22 cellular contexts compared by ENCODE assay signal in the genomic region with DNA sequence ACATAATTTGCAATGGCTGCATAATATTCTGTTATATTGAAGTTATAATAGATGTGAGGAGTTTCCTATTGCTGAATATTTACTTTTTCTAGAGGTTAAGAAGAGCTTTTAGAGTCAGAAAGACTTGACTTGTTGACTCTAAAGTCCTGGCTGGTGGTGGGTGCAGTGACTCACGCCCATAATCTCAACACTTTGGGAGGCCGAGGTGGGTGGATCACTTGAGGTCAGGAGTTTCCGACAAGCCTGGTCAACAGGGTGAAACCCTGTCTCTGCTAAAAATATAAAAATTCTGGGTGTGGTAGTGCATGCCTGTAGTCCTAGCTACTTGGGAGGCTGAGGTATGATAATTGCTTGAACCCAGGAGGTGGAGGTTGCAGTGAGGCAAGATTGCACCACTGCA. TPM values are rescaled to one million over a fixed set of nuclear protein-coding genes. Genes with fewer than 3 reads are reported as not detected.
DNase-seq lines count a peak whose midpoint lies in the region; ATAC-seq and TF ChIP-seq lines count a peak whose summit lies in the region.
"Had no signal": no experiment of that assay in that cellular context is flagged by ENCODE, and none has a peak within 500 bp of the region (broad histone marks: within the 10 kb centered on the region; RNA-seq: fewer than 3 reads in every experiment).

No MANE protein-coding gene starts in this region.

- no peaks in the 10 kb centered on the region for H3K9me2 ChIP-seq in HCT116 (ENCODE audit: insufficient read depth)

- H3K27me3 Mint-ChIP-seq in activated T-helper 17 cell treated with anti-CD3 and anti-CD28 coated beads, Interleukin-2, amount 50 U/mL, for 72 hours: no peaks in the 10 kb centered on the region
- H3K27me3 Mint-ChIP-seq: naive thymus-derived CD8-positive, alpha-beta T cell had no signal

- peaks cover 2 to 10% of the 10 kb centered on the region in 2 experiments; a peak in 3 of 4 replicates for H3K4me1 ChIP-seq in HCT116 (ENCODE audit: control insufficient read depth in 1 of 2, insufficient read depth in 2 of 2, low read length in 2 of 2)
- H3K4me1 ChIP-seq in lung (ENCODE audit: control insufficient read depth in 2 of 2, insufficient read depth in 2 of 2, low read length in 2 of 2): no peaks in the 10 kb centered on the region
- no peaks in the 10 kb centered on the region for H3K4me1 ChIP-seq in esophagus squamous epithelium
- H3K4me1 ChIP-seq: esophagus muscularis mucosa had no signal

- no peaks in the 10 kb centered on the region for H3K27me3 ChIP-seq in HCT116 (ENCODE audit: insufficient read depth, low read length)
- no peaks in the 10 kb centered on the region for H3K27me3 ChIP-seq in lung (ENCODE audit: control insufficient read depth, insufficient read depth)
- H3K27me3 ChIP-seq in esophagus squamous epithelium: no peaks in the 10 kb centered on the region
- H3K27me3 ChIP-seq: cardiac muscle cell, esophagus muscularis mucosa had no signal

- H3K4me3 Mint-ChIP-seq in activated T-helper 17 cell treated with anti-CD3 and anti-CD28 coated beads, Interleukin-2, amount 50 U/mL, for 72 hours: no peak overlapping the region
- H3K4me3 Mint-ChIP-seq: activated T-helper 1 cell treated with anti-CD3 and anti-CD28 coated beads, Interleukin-12 subunit alpha, Interleukin-12 subunit beta, Interleukin-2, Interleukin-4 antibody, amounts not matched to agents 30 ng/mL and 10 ng/mL and 1 ng/mL, durations not matched to agents 14 hours and 24 hours and 36 hours; memory B cell; naive thymus-derived CD8-positive, alpha-beta T cell; WTC11 had no signal

- POLR2A ChIA-PET in HCT116 (lab: Charles Lee): no interaction called here

- H4K20me1 ChIP-seq in HCT116 (ENCODE audit: insufficient read depth): no peaks in the 10 kb centered on the region

- RAD21 ChIA-PET in HCT116 (lab: Charles Lee; ENCODE audit: low non-redundant PET in 1 of 2, low total read pairs in 2 of 2, uncharacterized antibody in 2 of 2, unreplicated experiment in 2 of 2): no interaction called here

- H3K27ac Mint-ChIP-seq in activated T-helper 17 cell treated with anti-CD3 and anti-CD28 coated beads, Interleukin-2, amount 50 U/mL, for 72 hours: no peak overlapping the region
- H3K27ac Mint-ChIP-seq: activated T-helper 1 cell treated with anti-CD3 and anti-CD28 coated beads, Interleukin-12 subunit alpha, Interleukin-12 subunit beta, Interleukin-2, Interleukin-4 antibody, amounts not matched to agents 30 ng/mL and 10 ng/mL and 1 ng/mL, durations not matched to agents 14 hours and 24 hours and 36 hours; memory B cell; naive thymus-derived CD8-positive, alpha-beta T cell; WTC11 had no signal

- DNase-seq in EL (peak; percentile 19), HCT116 (ENCODE audit: low read depth, low spot score) (no peak), lung (ENCODE audit: low spot score) (no peak), esophagus squamous epithelium (lab: John Stamatoyannopoulos, UW) (no peak)
- no peak for DNase-seq in activated naive CD4-positive, alpha-beta T cell (lab: John Stamatoyannopoulos, UW)
- DNase-seq: AML-193; islet precursor cell; naive thymus-derived CD8-positive, alpha-beta T cell; NCI-H2081 treated with DMSO at 0.1 percent for 48 hours; NCI-H510A; Right ventricle myocardium superior; stimulated activated CD4-positive, alpha-beta T cell treated with anti-CD3 and anti-CD28 coated beads, Interleukin-4, amount 100 ng/mL, for 4 hours; T-helper 1 cell had no signal

- CTCF ChIA-PET in HCT116 (lab: Charles Lee): interaction anchor here (0.6 kb wide), 1 partner anchor 10 kb away, joined by 3 read pairs; no protein-coding TSS in a partner anchor

- peak overlapping the region; percentile 50 for H2AFZ ChIP-seq in HCT116 (ENCODE audit: low read depth, low read length, poor library complexity, severe bottlenecking)

- no peaks in the 10 kb centered on the region for H3K79me2 ChIP-seq in HCT116 (ENCODE audit: insufficient read depth, low read length)

- no peak for TF ChIP-seq RAD21 in HCT116 (IDR thresholded peaks at IDR 0.05; ENCODE audit: low read depth)

- no peaks in the 10 kb centered on the region for H3K36me3 Mint-ChIP-seq in activated T-helper 17 cell treated with anti-CD3 and anti-CD28 coated beads, Interleukin-2, amount 50 U/mL, for 72 hours (ENCODE audit: low read depth)
- H3K36me3 Mint-ChIP-seq: memory B cell; naive thymus-derived CD8-positive, alpha-beta T cell; WTC11 had no signal

- WGBS in lung, 2 donors: 67 to 73% methylated on average over 3 of the region's 3 CpGs
- 53 to 70% methylated on average over 3 of the region's 3 CpGs for WGBS in esophagus squamous epithelium, 2 donors

- BruUV-seq in HCT116 (replicated peaks; lab: Mats Ljungman, UMichigan): no TSS peak

- peak overlapping the region; percentile 42 for H3K4me2 ChIP-seq in HCT116 (ENCODE audit: low read length)
- H3K4me2 ChIP-seq: smooth muscle cell had no signal

- ATAC-seq in HCT116 (peak; percentile 81), lung (ENCODE audit: insufficient read depth, low FRiP score) (peak; percentile 60), HG02970 (IDR thresholded peaks at IDR 0.05; ENCODE audit: low FRiP score, unreplicated experiment) (no peak), HG03457 (IDR thresholded peaks at IDR 0.05; ENCODE audit: unreplicated experiment) (no peak)
- ATAC-seq in activated T-helper 17 cell treated with anti-CD3 and anti-CD28 coated beads, Interleukin-2, amount 50 U/mL, for 72 hours (replicated peaks): peak; percentile 53
- ATAC-seq: naive thymus-derived CD8-positive, alpha-beta T cell; WTC11 had no signal

- H3K36me3 ChIP-seq in HCT116 (ENCODE audit: control insufficient read depth in 1 of 2, insufficient read depth in 2 of 2, low read length in 2 of 2) (no peaks in the 10 kb centered on the region), lung (ENCODE audit: control insufficient read depth in 2 of 2, insufficient read depth in 2 of 2, low read length in 2 of 2) (no peaks in the 10 kb centered on the region), esophagus squamous epithelium (no peaks in the 10 kb centered on the region)
- H3K36me3 ChIP-seq: cardiac muscle cell, esophagus muscularis mucosa had no signal

- no peak for TF ChIP-seq CTCF in HCT116 (IDR thresholded peaks at IDR 0.05 in 2 of 3, conservative IDR thresholded peaks at IDR 0.05 in 1 of 3; ENCODE audit: borderline replicate concordance in 1 of 3, insufficient read depth in 1 of 3, low read depth in 2 of 3, low read length in 2 of 3)
- TF ChIP-seq CTCF in lung (IDR thresholded peaks at IDR 0.05; ENCODE audit: control extremely low read depth, extremely low read depth): no peak
- no peak for TF ChIP-seq CTCF in esophagus squamous epithelium (IDR thresholded peaks at IDR 0.05)

- H3K9me3 Mint-ChIP-seq in activated T-helper 17 cell treated with anti-CD3 and anti-CD28 coated beads, Interleukin-2, amount 50 U/mL, for 72 hours: no peaks in the 10 kb centered on the region
- H3K9me3 Mint-ChIP-seq: activated T-helper 1 cell treated with anti-CD3 and anti-CD28 coated beads, Interleukin-12 subunit alpha, Interleukin-12 subunit beta, Interleukin-2, Interleukin-4 antibody, amounts not matched to agents 30 ng/mL and 10 ng/mL and 1 ng/mL, durations not matched to agents 14 hours and 24 hours and 36 hours; memory B cell; naive thymus-derived CD8-positive, alpha-beta T cell had no signal

- H3K9me3 ChIP-seq in HCT116 (ENCODE audit: control insufficient read depth in 1 of 2, insufficient read depth in 1 of 2, low read depth in 1 of 2, low read length in 2 of 2) (no peaks in the 10 kb centered on the region), lung (ENCODE audit: control insufficient read depth in 2 of 2, insufficient read depth in 1 of 2, low read length in 1 of 2) (peaks cover 0 to 2% of the 10 kb centered on the region in 2 donors), esophagus squamous epithelium (no peaks in the 10 kb centered on the region)
- H3K9me3 ChIP-seq: esophagus muscularis mucosa had no signal

- no peaks in the 10 kb centered on the region for H3K4me1 Mint-ChIP-seq in activated T-helper 17 cell treated with anti-CD3 and anti-CD28 coated beads, Interleukin-2, amount 50 U/mL, for 72 hours
- H3K4me1 Mint-ChIP-seq: memory B cell; naive thymus-derived CD8-positive, alpha-beta T cell; WTC11 had no signal

- TF ChIP-seq POLR2A in HCT116 (IDR thresholded peaks at IDR 0.05; ENCODE audit: borderline replicate concordance, extremely low read depth, insufficient read depth, insufficient read length) (no peak), esophagus squamous epithelium (IDR thresholded peaks at IDR 0.05) (no peak)

- H3K27ac ChIP-seq in HCT116 (ENCODE audit: low read depth, low read length) (no peak overlapping the region), lung (ENCODE audit: low read depth in 1 of 2, low read length in 1 of 2) (no peak overlapping the region), esophagus squamous epithelium (no peak overlapping the region)
- H3K27ac ChIP-seq: cardiac muscle cell, esophagus muscularis mucosa had no signal

- H3K4me3 ChIP-seq in HCT116 (replicated peaks in 1 of 2; ENCODE audit: low read depth in 1 of 2, low read length in 2 of 2) (no peak overlapping the region), lung (no peak overlapping the region), esophagus squamous epithelium (no peak overlapping the region)
- H3K4me3 ChIP-seq: cardiac muscle cell, esophagus muscularis mucosa, smooth muscle cell had no signal

- H3K9ac ChIP-seq in HCT116 (ENCODE audit: low read length): no peak overlapping the region

- intact Hi-C loops in HCT116 (cut with micrococcal nuclease) (no loop called here), esophagus squamous epithelium (cut with DNase I) (no loop called here)

TF ChIP-seq in HCT116, 20 proteins besides CTCF, POLR2A, EP300 and RAD21 (continues in another document):
- TF ChIP-seq YY1 (IDR thresholded peaks at IDR 0.05; ENCODE audit: extremely low read depth, insufficient replicate concordance, low read depth, low read length): no peak
- no peak for TF ChIP-seq SIN3A (IDR thresholded peaks at IDR 0.05; ENCODE audit: low read depth)
- TF ChIP-seq SP1 (IDR thresholded peaks at IDR 0.05; ENCODE audit: low read depth): 0 out of 2 replicates have a peak, but pooled peaks have one; percentile 21
- TF ChIP-seq CEBPB (IDR thresholded peaks at IDR 0.05; ENCODE audit: low read depth): no peak
- 0 out of 2 replicates have a peak, but pooled peaks have one; percentile 18 for TF ChIP-seq FOSL1 (IDR thresholded peaks at IDR 0.05; ENCODE audit: low read depth)
- TF ChIP-seq CBX3 (IDR thresholded peaks at IDR 0.05; ENCODE audit: low read depth): no peak
- TF ChIP-seq ELF1 (IDR thresholded peaks at IDR 0.05; ENCODE audit: borderline replicate concordance, low read depth): no peak
- TF ChIP-seq ZFX (IDR thresholded peaks at IDR 0.05): no peak

RNA-seq across cellular contexts. Expression of gene ATIC, which starts 33.9 kb away (rescaled TPM):
- total RNA-seq in HCT116 (2021; ENCODE audit: unreplicated experiment): 173 TPM
- polyA plus RNA-seq in HCT116 (2012): 202 and 214 TPM in 2 replicates
- 100 to 1,000 TPM; 117 to 247 TPM for total RNA-seq in activated T-helper 17 cell treated with anti-CD3 and anti-CD28 coated beads, Interleukin-2, amount 50 U/mL, for 72 hours
- total RNA-seq in lung: 10 to 100 TPM; 44.3 to 70.0 TPM
- 100 to 1,000 TPM in 1 of 2 donors, 10 to 100 TPM in 1; 81.8 to 180 TPM for polyA plus RNA-seq in lung
- total RNA-seq in esophagus squamous epithelium: 10 to 100 TPM; 29.4 to 42.7 (median 38.6) TPM

Comparison
In these comparisons a context has a peak if more than half of its experiments do, and no peak if none do; other contexts are left out.
1. ATAC-seq: peak in HCT116 (single experiment), activated T-helper 17 cell treated with anti-CD3 and anti-CD28 coated beads, Interleukin-2, amount 50 U/mL, for 72 hours (single experiment) and lung (single experiment); none in HG02970 (single experiment) and HG03457 (single experiment).